In the genomic region with DNA sequence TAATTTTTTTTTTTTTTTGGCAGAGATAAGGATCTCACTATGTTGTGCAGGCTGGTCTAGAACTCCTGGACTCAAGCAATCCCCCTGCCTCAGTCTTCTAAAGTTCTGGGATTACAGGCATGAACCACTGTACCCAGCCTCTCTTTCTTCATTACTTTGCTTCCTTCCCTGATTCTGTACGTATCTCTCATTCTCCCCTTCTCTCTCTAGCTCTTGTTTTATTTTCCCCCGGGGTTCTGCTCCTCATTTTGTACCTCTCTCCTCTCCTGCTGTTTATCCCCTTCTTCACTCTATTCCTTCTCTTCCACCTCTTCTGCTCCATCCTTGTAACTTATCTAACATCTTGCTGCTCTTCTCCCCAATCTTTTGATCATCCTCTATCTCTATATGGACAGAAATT, we compare ENCODE assay signal across 2 cellular contexts.
A peak's percentile ranks its signal among the peaks of the same experiment; 100 is the strongest.
TF ChIP-seq lines count a peak whose summit lies in the region.

No MANE protein-coding gene starts in this region.

TF ChIP-seq in IMR-90, 13 proteins besides CTCF, POLR2A, EP300 and RAD21:
- TF ChIP-seq NFE2L2 (IDR thresholded peaks at IDR 0.05; ENCODE audit: low read depth, low read length) (no peak), RFX5 (IDR thresholded peaks at IDR 0.05; ENCODE audit: low read depth, low read length) (no peak), MXI1 (IDR thresholded peaks at IDR 0.05; ENCODE audit: borderline replicate concordance, low read depth, low read length) (no peak), FOS (IDR thresholded peaks at IDR 0.05; ENCODE audit: low read depth, low read length) (no peak), MAZ (IDR thresholded peaks at IDR 0.05; ENCODE audit: borderline replicate concordance, low read depth, low read length) (no peak), CEBPB (IDR thresholded peaks at IDR 0.05; ENCODE audit: low read depth, low read length) (no peak), MAFK (IDR thresholded peaks at IDR 0.05; ENCODE audit: low read depth, low read length) (no peak), BHLHE40 (IDR thresholded peaks at IDR 0.05; ENCODE audit: low read depth, low read length) (no peak), SMC3 (IDR thresholded peaks at IDR 0.05; ENCODE audit: low read depth, low read length) (no peak), RCOR1 (IDR thresholded peaks at IDR 0.05; ENCODE audit: insufficient replicate concordance, low read length) (no peak)
- TF ChIP-seq, protein P1, sequence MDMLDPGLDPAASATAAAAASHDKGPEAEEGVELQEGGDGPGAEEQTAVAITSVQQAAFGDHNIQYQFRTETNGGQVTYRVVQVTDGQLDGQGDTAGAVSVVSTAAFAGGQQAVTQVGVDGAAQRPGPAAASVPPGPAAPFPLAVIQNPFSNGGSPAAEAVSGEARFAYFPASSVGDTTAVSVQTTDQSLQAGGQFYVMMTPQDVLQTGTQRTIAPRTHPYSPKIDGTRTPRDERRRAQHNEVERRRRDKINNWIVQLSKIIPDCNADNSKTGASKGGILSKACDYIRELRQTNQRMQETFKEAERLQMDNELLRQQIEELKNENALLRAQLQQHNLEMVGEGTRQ (IDR thresholded peaks at IDR 0.05; ENCODE audit: low read depth, low read length) = no peak
- TF ChIP-seq, protein P2, sequence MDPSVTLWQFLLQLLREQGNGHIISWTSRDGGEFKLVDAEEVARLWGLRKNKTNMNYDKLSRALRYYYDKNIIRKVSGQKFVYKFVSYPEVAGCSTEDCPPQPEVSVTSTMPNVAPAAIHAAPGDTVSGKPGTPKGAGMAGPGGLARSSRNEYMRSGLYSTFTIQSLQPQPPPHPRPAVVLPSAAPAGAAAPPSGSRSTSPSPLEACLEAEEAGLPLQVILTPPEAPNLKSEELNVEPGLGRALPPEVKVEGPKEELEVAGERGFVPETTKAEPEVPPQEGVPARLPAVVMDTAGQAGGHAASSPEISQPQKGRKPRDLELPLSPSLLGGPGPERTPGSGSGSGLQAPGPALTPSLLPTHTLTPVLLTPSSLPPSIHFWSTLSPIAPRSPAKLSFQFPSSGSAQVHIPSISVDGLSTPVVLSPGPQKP (IDR thresholded peaks at IDR 0.05; ENCODE audit: borderline replicate concordance, low read depth, low read length) = no peak

TF ChIP-seq in K562, 482 proteins besides CTCF, POLR2A, EP300 and RAD21:
- TF ChIP-seq SAFB2 (IDR thresholded peaks at IDR 0.05; ENCODE audit: borderline replicate concordance, low read depth, low read length, severe bottlenecking) (no peak), HDAC1 (IDR thresholded peaks at IDR 0.05) (0 out of 4 replicates have a peak, but pooled peaks of 1 of the 2 experiments have one; percentile 7), ZNF695 (CRISPR knock-in tag; IDR thresholded peaks at IDR 0.05) (no peak), MAFK (IDR thresholded peaks at IDR 0.05; ENCODE audit: low read length) (no peak), GATA2 (CRISPR knock-in tag; IDR thresholded peaks at IDR 0.05) (peak; percentile 31; the same call in 1 of the 2 replicates), ARHGAP35 (IDR thresholded peaks at IDR 0.05; ENCODE audit: partially characterized antibody) (no peak), NR3C1 (CRISPR knock-in tag; IDR thresholded peaks at IDR 0.05) (no peak), CEBPB (tag; IDR thresholded peaks at IDR 0.05) (no peak)
- TF ChIP-seq, protein P3, sequence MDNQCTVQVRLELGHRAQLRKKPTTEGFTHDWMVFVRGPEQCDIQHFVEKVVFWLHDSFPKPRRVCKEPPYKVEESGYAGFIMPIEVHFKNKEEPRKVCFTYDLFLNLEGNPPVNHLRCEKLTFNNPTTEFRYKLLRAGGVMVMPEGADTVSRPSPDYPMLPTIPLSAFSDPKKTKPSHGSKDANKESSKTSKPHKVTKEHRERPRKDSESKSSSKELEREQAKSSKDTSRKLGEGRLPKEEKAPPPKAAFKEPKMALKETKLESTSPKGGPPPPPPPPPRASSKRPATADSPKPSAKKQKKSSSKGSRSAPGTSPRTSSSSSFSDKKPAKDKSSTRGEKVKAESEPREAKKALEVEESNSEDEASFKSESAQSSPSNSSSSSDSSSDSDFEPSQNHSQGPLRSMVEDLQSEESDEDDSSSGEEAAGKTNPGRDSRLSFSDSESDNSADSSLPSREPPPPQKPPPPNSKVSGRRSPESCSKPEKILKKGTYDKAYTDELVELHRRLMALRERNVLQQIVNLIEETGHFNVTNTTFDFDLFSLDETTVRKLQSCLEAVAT (IDR thresholded peaks at IDR 0.05) = 0 out of 4 replicates have a peak, but pooled peaks of 1 of the 2 experiments have one; percentile 59
- TF ChIP-seq, protein P4, sequence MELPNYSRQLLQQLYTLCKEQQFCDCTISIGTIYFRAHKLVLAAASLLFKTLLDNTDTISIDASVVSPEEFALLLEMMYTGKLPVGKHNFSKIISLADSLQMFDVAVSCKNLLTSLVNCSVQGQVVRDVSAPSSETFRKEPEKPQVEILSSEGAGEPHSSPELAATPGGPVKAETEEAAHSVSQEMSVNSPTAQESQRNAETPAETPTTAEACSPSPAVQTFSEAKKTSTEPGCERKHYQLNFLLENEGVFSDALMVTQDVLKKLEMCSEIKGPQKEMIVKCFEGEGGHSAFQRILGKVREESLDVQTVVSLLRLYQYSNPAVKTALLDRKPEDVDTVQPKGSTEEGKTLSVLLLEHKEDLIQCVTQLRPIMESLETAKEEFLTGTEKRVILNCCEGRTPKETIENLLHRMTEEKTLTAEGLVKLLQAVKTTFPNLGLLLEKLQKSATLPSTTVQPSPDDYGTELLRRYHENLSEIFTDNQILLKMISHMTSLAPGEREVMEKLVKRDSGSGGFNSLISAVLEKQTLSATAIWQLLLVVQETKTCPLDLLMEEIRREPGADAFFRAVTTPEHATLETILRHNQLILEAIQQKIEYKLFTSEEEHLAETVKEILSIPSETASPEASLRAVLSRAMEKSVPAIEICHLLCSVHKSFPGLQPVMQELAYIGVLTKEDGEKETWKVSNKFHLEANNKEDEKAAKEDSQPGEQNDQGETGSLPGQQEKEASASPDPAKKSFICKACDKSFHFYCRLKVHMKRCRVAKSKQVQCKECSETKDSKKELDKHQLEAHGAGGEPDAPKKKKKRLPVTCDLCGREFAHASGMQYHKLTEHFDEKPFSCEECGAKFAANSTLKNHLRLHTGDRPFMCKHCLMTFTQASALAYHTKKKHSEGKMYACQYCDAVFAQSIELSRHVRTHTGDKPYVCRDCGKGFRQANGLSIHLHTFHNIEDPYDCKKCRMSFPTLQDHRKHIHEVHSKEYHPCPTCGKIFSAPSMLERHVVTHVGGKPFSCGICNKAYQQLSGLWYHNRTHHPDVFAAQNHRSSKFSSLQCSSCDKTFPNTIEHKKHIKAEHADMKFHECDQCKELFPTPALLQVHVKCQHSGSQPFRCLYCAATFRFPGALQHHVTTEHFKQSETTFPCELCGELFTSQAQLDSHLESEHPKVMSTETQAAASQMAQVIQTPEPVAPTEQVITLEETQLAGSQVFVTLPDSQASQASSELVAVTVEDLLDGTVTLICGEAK (IDR thresholded peaks at IDR 0.05) = 0 out of 2 replicates have a peak, but pooled peaks have one; percentile 10
- TF ChIP-seq, protein P4 (CRISPR knock-in tag; IDR thresholded peaks at IDR 0.05) = no peak
- TF ChIP-seq, protein P5, sequence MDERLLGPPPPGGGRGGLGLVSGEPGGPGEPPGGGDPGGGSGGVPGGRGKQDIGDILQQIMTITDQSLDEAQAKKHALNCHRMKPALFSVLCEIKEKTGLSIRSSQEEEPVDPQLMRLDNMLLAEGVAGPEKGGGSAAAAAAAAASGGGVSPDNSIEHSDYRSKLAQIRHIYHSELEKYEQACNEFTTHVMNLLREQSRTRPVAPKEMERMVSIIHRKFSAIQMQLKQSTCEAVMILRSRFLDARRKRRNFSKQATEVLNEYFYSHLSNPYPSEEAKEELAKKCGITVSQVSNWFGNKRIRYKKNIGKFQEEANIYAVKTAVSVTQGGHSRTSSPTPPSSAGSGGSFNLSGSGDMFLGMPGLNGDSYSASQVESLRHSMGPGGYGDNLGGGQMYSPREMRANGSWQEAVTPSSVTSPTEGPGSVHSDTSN (CRISPR knock-in tag; IDR thresholded peaks at IDR 0.05; ENCODE audit: low read depth) = no peak
- TF ChIP-seq, protein P5 (tag; conservative IDR thresholded peaks at IDR 0.05; ENCODE audit: low read depth) = no peak
- TF ChIP-seq, protein P6, sequence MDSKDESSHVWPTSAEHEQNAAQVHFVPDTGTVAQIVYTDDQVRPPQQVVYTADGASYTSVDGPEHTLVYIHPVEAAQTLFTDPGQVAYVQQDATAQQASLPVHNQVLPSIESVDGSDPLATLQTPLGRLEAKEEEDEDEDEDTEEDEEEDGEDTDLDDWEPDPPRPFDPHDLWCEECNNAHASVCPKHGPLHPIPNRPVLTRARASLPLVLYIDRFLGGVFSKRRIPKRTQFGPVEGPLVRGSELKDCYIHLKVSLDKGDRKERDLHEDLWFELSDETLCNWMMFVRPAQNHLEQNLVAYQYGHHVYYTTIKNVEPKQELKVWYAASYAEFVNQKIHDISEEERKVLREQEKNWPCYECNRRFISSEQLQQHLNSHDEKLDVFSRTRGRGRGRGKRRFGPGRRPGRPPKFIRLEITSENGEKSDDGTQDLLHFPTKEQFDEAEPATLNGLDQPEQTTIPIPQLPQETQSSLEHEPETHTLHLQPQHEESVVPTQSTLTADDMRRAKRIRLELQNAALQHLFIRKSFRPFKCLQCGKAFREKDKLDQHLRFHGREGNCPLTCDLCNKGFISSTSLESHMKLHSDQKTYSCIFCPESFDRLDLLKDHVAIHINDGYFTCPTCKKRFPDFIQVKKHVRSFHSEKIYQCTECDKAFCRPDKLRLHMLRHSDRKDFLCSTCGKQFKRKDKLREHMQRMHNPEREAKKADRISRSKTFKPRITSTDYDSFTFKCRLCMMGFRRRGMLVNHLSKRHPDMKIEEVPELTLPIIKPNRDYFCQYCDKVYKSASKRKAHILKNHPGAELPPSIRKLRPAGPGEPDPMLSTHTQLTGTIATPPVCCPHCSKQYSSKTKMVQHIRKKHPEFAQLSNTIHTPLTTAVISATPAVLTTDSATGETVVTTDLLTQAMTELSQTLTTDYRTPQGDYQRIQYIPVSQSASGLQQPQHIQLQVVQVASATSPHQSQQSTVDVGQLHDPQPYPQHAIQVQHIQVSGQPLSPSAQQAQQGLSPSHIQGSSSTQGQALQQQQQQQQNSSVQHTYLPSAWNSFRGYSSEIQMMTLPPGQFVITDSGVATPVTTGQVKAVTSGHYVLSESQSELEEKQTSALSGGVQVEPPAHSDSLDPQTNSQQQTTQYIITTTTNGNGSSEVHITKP (IDR thresholded peaks at IDR 0.05; ENCODE audit: partially characterized antibody) = peak; percentile 13
- TF ChIP-seq, protein P7, sequence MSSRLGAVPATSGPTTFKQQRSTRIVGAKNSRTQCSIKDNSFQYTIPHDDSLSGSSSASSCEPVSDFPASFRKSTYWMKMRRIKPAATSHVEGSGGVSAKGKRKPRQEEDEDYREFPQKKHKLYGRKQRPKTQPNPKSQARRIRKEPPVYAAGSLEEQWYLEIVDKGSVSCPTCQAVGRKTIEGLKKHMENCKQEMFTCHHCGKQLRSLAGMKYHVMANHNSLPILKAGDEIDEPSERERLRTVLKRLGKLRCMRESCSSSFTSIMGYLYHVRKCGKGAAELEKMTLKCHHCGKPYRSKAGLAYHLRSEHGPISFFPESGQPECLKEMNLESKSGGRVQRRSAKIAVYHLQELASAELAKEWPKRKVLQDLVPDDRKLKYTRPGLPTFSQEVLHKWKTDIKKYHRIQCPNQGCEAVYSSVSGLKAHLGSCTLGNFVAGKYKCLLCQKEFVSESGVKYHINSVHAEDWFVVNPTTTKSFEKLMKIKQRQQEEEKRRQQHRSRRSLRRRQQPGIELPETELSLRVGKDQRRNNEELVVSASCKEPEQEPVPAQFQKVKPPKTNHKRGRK (tag; IDR thresholded peaks at IDR 0.05) = peak; percentile 61
